In the genomic region with DNA sequence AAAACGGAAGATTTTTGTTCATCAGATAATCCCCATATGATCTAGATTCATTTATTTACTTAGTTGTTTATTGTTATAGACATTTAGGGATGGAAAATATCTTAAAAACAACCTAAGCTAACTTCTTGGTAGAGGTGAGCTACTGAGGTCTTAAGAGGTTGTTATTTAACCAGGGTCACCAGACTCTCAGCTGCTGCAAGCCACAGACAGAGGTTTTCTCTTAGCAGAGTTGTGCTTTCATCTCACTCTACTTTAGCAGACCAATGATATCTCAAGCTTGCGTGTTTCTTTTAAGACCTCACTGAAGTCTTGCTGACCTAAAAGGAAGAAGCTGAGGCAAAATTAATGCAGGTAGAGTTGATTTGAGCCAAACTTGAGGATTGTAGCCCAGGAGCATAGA, we compare ENCODE assay signal across 8 cellular contexts. TPM values are rescaled to one million over a fixed set of nuclear protein-coding genes. Genes with fewer than 3 reads are reported as not detected.
DNase-seq lines count a peak whose midpoint lies in the region; ATAC-seq and TF ChIP-seq lines count a peak whose summit lies in the region.

No MANE protein-coding gene starts in this region.

- H3F3A ChIP-seq in SK-N-SH (replicated peaks; ENCODE audit: insufficient read depth) (peaks cover 19% of the 10 kb centered on the region), PC-9 (ENCODE audit: insufficient read depth, low read depth) (peaks cover 3% of the 10 kb centered on the region; the same call in 1 of the 2 replicates)

- no peak for TF ChIP-seq EP300 in SK-N-SH (IDR thresholded peaks at IDR 0.05; ENCODE audit: borderline replicate concordance in 1 of 2, low read depth in 1 of 2, low read length in 1 of 2)

- H3K4me1 ChIP-seq in SK-N-SH (ENCODE audit: control insufficient read depth in 1 of 2, insufficient read depth in 2 of 2, low read depth in 1 of 2, low read length in 1 of 2): peaks cover 11 to 36% of the 10 kb centered on the region in 2 experiments; a peak in 3 of 4 replicates
- H3K4me1 ChIP-seq in PC-9 (replicated peaks; ENCODE audit: insufficient read depth): no peaks in the 10 kb centered on the region

- H3K4me3 Mint-ChIP-seq in nephron progenitor cell: no peak overlapping the region

- H3K9me2 ChIP-seq in SK-N-SH (no peaks in the 10 kb centered on the region), PC-9 (ENCODE audit: insufficient read depth) (no peaks in the 10 kb centered on the region)

- CTCF ChIA-PET in SK-N-SH (lab: Yijun Ruan, JAX): interaction anchor here (1.2 to 2.7 kb wide), 4 partner anchors 17 to 122 kb away, joined by 3 to 17 read pairs (median 4); a partner anchor contains a TSS
- CTCF ChIA-PET in PC-9 (lab: Charles Lee): no interaction called here

- H3K36me3 ChIP-seq in SK-N-SH (replicated peaks in 1 of 2; ENCODE audit: control insufficient read depth in 1 of 2, insufficient read depth in 2 of 2, low read length in 1 of 2) (no peaks in the 10 kb centered on the region), PC-9 (ENCODE audit: low read depth) (no peaks in the 10 kb centered on the region)

- DNase-seq in SK-N-SH: no peak
- DNase-seq in nephron progenitor cell: no peak
- no peak for DNase-seq in NCI-H226
- no peak for DNase-seq in NCI-H345 treated with DMSO at 0.1 percent for 48 hours (lab: John Stamatoyannopoulos, UW; ENCODE audit: unreplicated experiment)
- no peak for DNase-seq in PC-9
- no peak for DNase-seq in dermis blood vessel endothelial cell

- H3K4me3 ChIP-seq in SK-N-SH (ENCODE audit: low read depth in 2 of 2, low read length in 1 of 2): no peak overlapping the region
- H3K4me3 ChIP-seq in PC-9: no peak overlapping the region

- TF ChIP-seq RAD21 in SK-N-SH (IDR thresholded peaks at IDR 0.05; ENCODE audit: low read length): no peak

- H3K9me3 ChIP-seq in SK-N-SH (no peaks in the 10 kb centered on the region), PC-9 (ENCODE audit: insufficient read depth, low read depth) (no peaks in the 10 kb centered on the region)

- H4K20me1 ChIP-seq in SK-N-SH (ENCODE audit: insufficient read depth) (no peaks in the 10 kb centered on the region), PC-9 (ENCODE audit: insufficient read depth) (0 out of 2 replicates have a peak, but pooled peaks cover 14% of the 10 kb centered on the region)

- H2AFZ ChIP-seq in SK-N-SH (ENCODE audit: low read depth): no peak overlapping the region
- no peak overlapping the region for H2AFZ ChIP-seq in PC-9

- WGBS in SK-N-SH (ENCODE audit: low lambda C conversion rate): 66% methylated on average over 2 of the region's 2 CpGs

- POLR2A ChIA-PET in SK-N-SH (lab: Yijun Ruan, JAX): interaction anchor here (0.6 to 1.9 kb wide), 3 partner anchors 9 to 122 kb away, joined by 4 to 11 read pairs (median 4); a partner anchor contains a TSS
- POLR2A ChIA-PET in PC-9 (lab: Charles Lee; ENCODE audit: unreplicated experiment): no interaction called here

- H3K9me3 Mint-ChIP-seq in nephron progenitor cell: no peaks in the 10 kb centered on the region

- ATAC-seq in GM18870 (IDR thresholded peaks at IDR 0.05; ENCODE audit: unreplicated experiment) (peak; percentile 84), HG02610 (IDR thresholded peaks at IDR 0.05; ENCODE audit: unreplicated experiment) (peak; percentile 37)

- H3K27me3 ChIP-seq in SK-N-SH (ENCODE audit: insufficient read depth) (no peaks in the 10 kb centered on the region), PC-9 (ENCODE audit: insufficient read depth, low read depth) (no peaks in the 10 kb centered on the region)

- intact Hi-C loops in PC-9 (cut with micrococcal nuclease; ENCODE audit: unreplicated experiment): no loop called here

- H3K79me2 ChIP-seq in SK-N-SH (ENCODE audit: insufficient read depth): 0 out of 2 replicates have a peak, but pooled peaks cover 5% of the 10 kb centered on the region
- H3K79me2 ChIP-seq in PC-9 (ENCODE audit: low read depth): 0 out of 2 replicates have a peak, but pooled peaks cover 10% of the 10 kb centered on the region

- no TSS peak for BruUV-seq in PC-9 (replicated peaks; lab: Mats Ljungman, UMichigan)

- no peaks in the 10 kb centered on the region for H3K27me3 Mint-ChIP-seq in nephron progenitor cell (ENCODE audit: low read depth, poor library complexity)

- no peak overlapping the region; the same call in 1 of the 2 replicates for H3K9ac ChIP-seq in SK-N-SH

- TF ChIP-seq CTCF in SK-N-SH (IDR thresholded peaks at IDR 0.05) (no peak), nephron progenitor cell (IDR thresholded peaks at IDR 0.05) (no peak), PC-9 (conservative IDR thresholded peaks at IDR 0.05) (no peak)

- H3K4me1 Mint-ChIP-seq in nephron progenitor cell: peaks cover 20% of the 10 kb centered on the region

- peak overlapping the region; percentile 63 for H3K27ac Mint-ChIP-seq in nephron progenitor cell

- no peaks in the 10 kb centered on the region for H3K36me3 Mint-ChIP-seq in nephron progenitor cell (ENCODE audit: low read depth)

- H3K4me2 ChIP-seq in SK-N-SH (peak overlapping the region; percentile 52; the same call in 1 of the 2 replicates), PC-9 (no peak overlapping the region)

- H3K27ac ChIP-seq in SK-N-SH (ENCODE audit: low read depth in 2 of 2, low read length in 1 of 2) (peak overlapping the region; percentile 80 to 97), PC-9 (no peak overlapping the region)

TF ChIP-seq in SK-N-SH, 30 proteins besides CTCF, POLR2A, EP300 and RAD21:
- TF ChIP-seq, protein P1, sequence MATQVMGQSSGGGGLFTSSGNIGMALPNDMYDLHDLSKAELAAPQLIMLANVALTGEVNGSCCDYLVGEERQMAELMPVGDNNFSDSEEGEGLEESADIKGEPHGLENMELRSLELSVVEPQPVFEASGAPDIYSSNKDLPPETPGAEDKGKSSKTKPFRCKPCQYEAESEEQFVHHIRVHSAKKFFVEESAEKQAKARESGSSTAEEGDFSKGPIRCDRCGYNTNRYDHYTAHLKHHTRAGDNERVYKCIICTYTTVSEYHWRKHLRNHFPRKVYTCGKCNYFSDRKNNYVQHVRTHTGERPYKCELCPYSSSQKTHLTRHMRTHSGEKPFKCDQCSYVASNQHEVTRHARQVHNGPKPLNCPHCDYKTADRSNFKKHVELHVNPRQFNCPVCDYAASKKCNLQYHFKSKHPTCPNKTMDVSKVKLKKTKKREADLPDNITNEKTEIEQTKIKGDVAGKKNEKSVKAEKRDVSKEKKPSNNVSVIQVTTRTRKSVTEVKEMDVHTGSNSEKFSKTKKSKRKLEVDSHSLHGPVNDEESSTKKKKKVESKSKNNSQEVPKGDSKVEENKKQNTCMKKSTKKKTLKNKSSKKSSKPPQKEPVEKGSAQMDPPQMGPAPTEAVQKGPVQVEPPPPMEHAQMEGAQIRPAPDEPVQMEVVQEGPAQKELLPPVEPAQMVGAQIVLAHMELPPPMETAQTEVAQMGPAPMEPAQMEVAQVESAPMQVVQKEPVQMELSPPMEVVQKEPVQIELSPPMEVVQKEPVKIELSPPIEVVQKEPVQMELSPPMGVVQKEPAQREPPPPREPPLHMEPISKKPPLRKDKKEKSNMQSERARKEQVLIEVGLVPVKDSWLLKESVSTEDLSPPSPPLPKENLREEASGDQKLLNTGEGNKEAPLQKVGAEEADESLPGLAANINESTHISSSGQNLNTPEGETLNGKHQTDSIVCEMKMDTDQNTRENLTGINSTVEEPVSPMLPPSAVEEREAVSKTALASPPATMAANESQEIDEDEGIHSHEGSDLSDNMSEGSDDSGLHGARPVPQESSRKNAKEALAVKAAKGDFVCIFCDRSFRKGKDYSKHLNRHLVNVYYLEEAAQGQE (IDR thresholded peaks at IDR 0.05; ENCODE audit: low read depth, low read length): no peak
- no peak for TF ChIP-seq SIN3A (IDR thresholded peaks at IDR 0.05; ENCODE audit: borderline replicate concordance, low read depth, low read length)

RNA-seq across cellular contexts. Expression of a gene that starts 43.6 kb away (rescaled TPM):
- 16.3 and 19.6 TPM in 2 replicates for polyA plus RNA-seq in SK-N-SH (2012; rRNA removed)
- polyA plus RNA-seq in SK-N-SH (2012; cell fraction: cytosol; rRNA removed): 14.9 and 19.5 TPM in 2 replicates
- 26.4 and 30.5 TPM in 2 replicates for polyA plus RNA-seq in SK-N-SH (2012; cell fraction: nucleus; rRNA removed)
- total RNA-seq in PC-9 (2021) (47.6 and 51.0 TPM in 2 replicates), dermis blood vessel endothelial cell (71.6 and 111 TPM in 2 replicates)
